In genomic region chr9:104177003-104177611, GRCh38 we compare ENCODE assay signal across 8 cellular contexts.
DNase-seq lines count a peak whose midpoint lies in the region; ATAC-seq and TF ChIP-seq lines count a peak whose summit lies in the region.

No MANE protein-coding gene starts in this region.

- TF ChIP-seq POLR2A in HCT116 (IDR thresholded peaks at IDR 0.05; ENCODE audit: borderline replicate concordance, extremely low read depth, insufficient read depth, insufficient read length), result no peak

- H3K9me2 ChIP-seq in DOHH2 (replicated peaks; ENCODE audit: control insufficient read depth, low read length) (no peaks in the 10 kb centered on the region), HCT116 (ENCODE audit: insufficient read depth) (no peaks in the 10 kb centered on the region), OCI-LY7 (ENCODE audit: insufficient read depth, low read length) (no peaks in the 10 kb centered on the region)

- H3K27me3 ChIP-seq in DOHH2 (ENCODE audit: control insufficient read depth, low read length), result no peaks in the 10 kb centered on the region
- H3K27me3 ChIP-seq in HCT116 (ENCODE audit: insufficient read depth, low read length), result no peaks in the 10 kb centered on the region; the same call in 1 of the 2 replicates

- BruUV-seq in HCT116 (replicated peaks; lab: Mats Ljungman, UMichigan) (no TSS peak), OCI-LY7 (replicated peaks; lab: Mats Ljungman, UMichigan) (no TSS peak)

- no peaks in the 10 kb centered on the region for H3K9me3 Mint-ChIP-seq in activated CD8-positive, alpha-beta memory T cell treated with anti-CD3 and anti-CD28 coated beads, Interleukin-2, amount 10 ng/mL, durations not matched to agents 7 days and 5 days (ENCODE audit: low read depth)
- no peaks in the 10 kb centered on the region for H3K9me3 Mint-ChIP-seq in activated T-helper 2 cell treated with anti-CD3 and anti-CD28 coated beads, Interferon-gamma antibody, Interleukin-2, Interleukin-4, amounts not matched to agents 10 μg/mL and 5 μg/mL and 100 μg/mL, durations not matched to agents 14 hours and 24 hours and 36 hours

- H3K79me2 ChIP-seq in DOHH2 (ENCODE audit: control insufficient read depth, low read length) (no peaks in the 10 kb centered on the region), HCT116 (ENCODE audit: insufficient read depth, low read length) (no peaks in the 10 kb centered on the region), OCI-LY7 (ENCODE audit: insufficient read depth, low read depth, low read length) (no peaks in the 10 kb centered on the region)

- no peak overlapping the region for H3K9ac ChIP-seq in HCT116 (ENCODE audit: low read length)

- no peak overlapping the region for H3K4me3 ChIP-seq in DOHH2 (ENCODE audit: low read length)
- no peak overlapping the region for H3K4me3 ChIP-seq in HCT116 (replicated peaks in 1 of 2; ENCODE audit: low read depth in 1 of 2, low read length in 2 of 2)
- no peak overlapping the region for H3K4me3 ChIP-seq in OCI-LY7 (ENCODE audit: low read depth, low read length, poor library complexity, severe bottlenecking)

- peaks cover 8% of the 10 kb centered on the region for H3K4me1 ChIP-seq in DOHH2 (ENCODE audit: control insufficient read depth, low read length)
- H3K4me1 ChIP-seq in HCT116 (ENCODE audit: control insufficient read depth in 1 of 2, insufficient read depth in 2 of 2, low read length in 2 of 2), result no peaks in the 10 kb centered on the region
- no peaks in the 10 kb centered on the region for H3K4me1 ChIP-seq in OCI-LY7 (ENCODE audit: insufficient read depth, low read length, poor library complexity, severe bottlenecking)

- H2AFZ ChIP-seq in HCT116 (ENCODE audit: low read depth, low read length, poor library complexity, severe bottlenecking), result no peak overlapping the region
- no peak overlapping the region for H2AFZ ChIP-seq in OCI-LY7 (ENCODE audit: low read length)

- no peaks in the 10 kb centered on the region for H3K27me3 Mint-ChIP-seq in activated CD8-positive, alpha-beta memory T cell treated with anti-CD3 and anti-CD28 coated beads, Interleukin-2, amount 10 ng/mL, durations not matched to agents 7 days and 5 days
- H3K27me3 Mint-ChIP-seq in activated T-helper 2 cell treated with anti-CD3 and anti-CD28 coated beads, Interferon-gamma antibody, Interleukin-2, Interleukin-4, amounts not matched to agents 10 μg/mL and 5 μg/mL and 100 μg/mL, durations not matched to agents 14 hours and 24 hours and 36 hours (ENCODE audit: low read depth), result no peaks in the 10 kb centered on the region

- no peak overlapping the region for H3K27ac Mint-ChIP-seq in activated CD8-positive, alpha-beta memory T cell treated with anti-CD3 and anti-CD28 coated beads, Interleukin-2, amount 10 ng/mL, durations not matched to agents 7 days and 5 days
- no peak overlapping the region for H3K27ac Mint-ChIP-seq in activated T-helper 2 cell treated with anti-CD3 and anti-CD28 coated beads, Interferon-gamma antibody, Interleukin-2, Interleukin-4, amounts not matched to agents 10 μg/mL and 5 μg/mL and 100 μg/mL, durations not matched to agents 14 hours and 24 hours and 36 hours

- POLR2A ChIA-PET in HCT116 (lab: Charles Lee), result no interaction called here
- POLR2A ChIA-PET in OCI-LY7 (lab: Charles Lee), result interaction anchor here (0.6 kb wide), 1 partner anchor 55 kb away, joined by 3 read pairs; no protein-coding TSS in a partner anchor

- CTCF ChIA-PET in HCT116 (lab: Charles Lee) (interaction anchor here (1.0 to 1.4 kb wide), 4 partner anchors 12 to 211 kb away, joined by 3 to 9 read pairs (median 4); no protein-coding TSS in a partner anchor), OCI-LY7 (lab: Charles Lee; ENCODE audit: unreplicated experiment) (no interaction called here)
- CTCF ChIA-PET in activated CD8-positive, alpha-beta memory T cell treated with anti-CD3 and anti-CD28 coated beads, Interleukin-2, amount 10 ng/mL, durations not matched to agents 7 days and 5 days (lab: Charles Lee), result no interaction called here

- H4K20me1 ChIP-seq in DOHH2 (ENCODE audit: control insufficient read depth, insufficient read depth, low read depth, low read length) (no peaks in the 10 kb centered on the region), HCT116 (ENCODE audit: insufficient read depth) (no peaks in the 10 kb centered on the region), OCI-LY7 (ENCODE audit: insufficient read depth, low read length) (no peaks in the 10 kb centered on the region)

- TF ChIP-seq RAD21 in HCT116 (IDR thresholded peaks at IDR 0.05; ENCODE audit: low read depth), result peak; percentile 57

- RAD21 ChIA-PET in HCT116 (lab: Charles Lee; ENCODE audit: low non-redundant PET in 1 of 2, low total read pairs in 2 of 2, uncharacterized antibody in 2 of 2, unreplicated experiment in 2 of 2), result interaction anchor here (1.1 to 1.8 kb wide), 1 partner anchor 566 kb away, joined by 3 to 4 read pairs; no protein-coding TSS in a partner anchor

- H3K4me2 ChIP-seq in DOHH2 (ENCODE audit: low read length), result no peak overlapping the region
- no peak overlapping the region for H3K4me2 ChIP-seq in HCT116 (ENCODE audit: low read length)
- H3K4me2 ChIP-seq in OCI-LY7 (ENCODE audit: low read length), result no peak overlapping the region

- H3K36me3 Mint-ChIP-seq in activated CD8-positive, alpha-beta memory T cell treated with anti-CD3 and anti-CD28 coated beads, Interleukin-2, amount 10 ng/mL, durations not matched to agents 7 days and 5 days, result no peaks in the 10 kb centered on the region
- no peaks in the 10 kb centered on the region for H3K36me3 Mint-ChIP-seq in activated T-helper 2 cell treated with anti-CD3 and anti-CD28 coated beads, Interferon-gamma antibody, Interleukin-2, Interleukin-4, amounts not matched to agents 10 μg/mL and 5 μg/mL and 100 μg/mL, durations not matched to agents 14 hours and 24 hours and 36 hours (ENCODE audit: low read depth)

- ATAC-seq in HCT116 (peak; percentile 73), HG02938 (IDR thresholded peaks at IDR 0.05; ENCODE audit: unreplicated experiment) (no peak)
- no peak for ATAC-seq in activated CD8-positive, alpha-beta memory T cell treated with anti-CD3 and anti-CD28 coated beads, Interleukin-2, amount 10 ng/mL, durations not matched to agents 7 days and 5 days

- no peaks in the 10 kb centered on the region for H3K36me3 ChIP-seq in DOHH2 (ENCODE audit: control insufficient read depth, low read length)
- no peaks in the 10 kb centered on the region for H3K36me3 ChIP-seq in HCT116 (ENCODE audit: control insufficient read depth in 1 of 2, insufficient read depth in 2 of 2, low read length in 2 of 2)
- no peaks in the 10 kb centered on the region for H3K36me3 ChIP-seq in OCI-LY7 (ENCODE audit: insufficient read depth, low read length)

- TF ChIP-seq CTCF in DOHH2 (IDR thresholded peaks at IDR 0.05; ENCODE audit: low read depth, low read length, poor library complexity, severe bottlenecking), result peak; percentile 57
- TF ChIP-seq CTCF in HCT116 (IDR thresholded peaks at IDR 0.05 in 2 of 3, conservative IDR thresholded peaks at IDR 0.05 in 1 of 3; ENCODE audit: borderline replicate concordance in 1 of 3, insufficient read depth in 1 of 3, low read depth in 2 of 3, low read length in 2 of 3), result peak; percentile 35 to 66 (median 47); a peak in 5 of 6 replicates
- peak; percentile 81 for TF ChIP-seq CTCF in OCI-LY7 (conservative IDR thresholded peaks at IDR 0.05; ENCODE audit: low read length)

- H3K9me3 ChIP-seq in DOHH2 (ENCODE audit: control insufficient read depth, insufficient read depth, low read length), result no peaks in the 10 kb centered on the region
- no peaks in the 10 kb centered on the region for H3K9me3 ChIP-seq in HCT116 (ENCODE audit: control insufficient read depth in 1 of 2, insufficient read depth in 1 of 2, low read depth in 1 of 2, low read length in 2 of 2)
- H3K9me3 ChIP-seq in OCI-LY7 (ENCODE audit: low read length), result no peaks in the 10 kb centered on the region

- no peak overlapping the region for H3K4me3 Mint-ChIP-seq in activated CD8-positive, alpha-beta memory T cell treated with anti-CD3 and anti-CD28 coated beads, Interleukin-2, amount 10 ng/mL, durations not matched to agents 7 days and 5 days
- H3K4me3 Mint-ChIP-seq in activated T-helper 2 cell treated with anti-CD3 and anti-CD28 coated beads, Interferon-gamma antibody, Interleukin-2, Interleukin-4, amounts not matched to agents 10 μg/mL and 5 μg/mL and 100 μg/mL, durations not matched to agents 14 hours and 24 hours and 36 hours (ENCODE audit: low read depth), result no peak overlapping the region

- intact Hi-C loops in HCT116 (cut with micrococcal nuclease) (loop anchor here (1.0 to 5.0 kb wide), 3 partner anchors 210 to 566 kb away; no protein-coding TSS in a partner anchor), OCI-LY7 (cut with micrococcal nuclease; ENCODE audit: unreplicated experiment) (loop anchor here (2.0 to 5.0 kb wide), 3 partner anchors 210 to 566 kb away; no protein-coding TSS in a partner anchor)
- intact Hi-C loops in activated T-helper 2 cell treated with anti-CD3 and anti-CD28 coated beads, Interferon-gamma antibody, Interleukin-2, Interleukin-4, amounts not matched to agents 10 μg/mL and 5 μg/mL and 100 μg/mL, durations not matched to agents 14 hours and 24 hours and 36 hours (cut with micrococcal nuclease), result no loop called here

- DNase-seq in HCT116 (ENCODE audit: low read depth, low spot score), result peak; percentile 15
- peak; percentile 23 for DNase-seq in OCI-LY7 (ENCODE audit: low spot score)
- peak; percentile 15 for DNase-seq in iPS-NIHi7 (ENCODE audit: extremely low spot score)
- no peak for DNase-seq in activated naive CD4-positive, alpha-beta T cell treated with Interleukin-2 at 50 U/mL for 16 hours
- DNase-seq in activated CD8-positive, alpha-beta memory T cell treated with anti-CD3 and anti-CD28 coated beads, Interleukin-2, amount 10 ng/mL, durations not matched to agents 7 days and 5 days, result no peak
- no peak for DNase-seq in activated T-helper 2 cell treated with anti-CD3 and anti-CD28 coated beads, Interferon-gamma antibody, Interleukin-2, Interleukin-4, amounts not matched to agents 10 μg/mL and 5 μg/mL and 100 μg/mL, durations not matched to agents 14 hours and 24 hours and 36 hours (ENCODE audit: low spot score)

- no peaks in the 10 kb centered on the region for H3F3A ChIP-seq in DOHH2 (ENCODE audit: control insufficient read depth, insufficient read depth)

- H3K27ac ChIP-seq in DOHH2 (ENCODE audit: low read depth, low read length), result no peak overlapping the region
- no peak overlapping the region for H3K27ac ChIP-seq in HCT116 (ENCODE audit: low read depth, low read length)
- no peak overlapping the region for H3K27ac ChIP-seq in OCI-LY7 (ENCODE audit: low read depth, low read length, poor library complexity, severe bottlenecking)

- no peaks in the 10 kb centered on the region for H3K4me1 Mint-ChIP-seq in activated CD8-positive, alpha-beta memory T cell treated with anti-CD3 and anti-CD28 coated beads, Interleukin-2, amount 10 ng/mL, durations not matched to agents 7 days and 5 days
- no peaks in the 10 kb centered on the region for H3K4me1 Mint-ChIP-seq in activated T-helper 2 cell treated with anti-CD3 and anti-CD28 coated beads, Interferon-gamma antibody, Interleukin-2, Interleukin-4, amounts not matched to agents 10 μg/mL and 5 μg/mL and 100 μg/mL, durations not matched to agents 14 hours and 24 hours and 36 hours (ENCODE audit: low read depth)

TF ChIP-seq in HCT116, 20 proteins besides CTCF, POLR2A, EP300 and RAD21 (continues in another document):
- no peak for TF ChIP-seq SP1 (IDR thresholded peaks at IDR 0.05; ENCODE audit: low read depth)
- TF ChIP-seq CEBPB (IDR thresholded peaks at IDR 0.05; ENCODE audit: low read depth), result no peak

Comparison
In these comparisons a context has a peak if more than half of its experiments do, and no peak if none do; other contexts are left out.
1. DNase-seq: peak in HCT116 (single experiment), OCI-LY7 (single experiment) and iPS-NIHi7 (single experiment); none in activated naive CD4-positive, alpha-beta T cell treated with Interleukin-2 at 50 U/mL for 16 hours (single experiment), activated CD8-positive, alpha-beta memory T cell treated with anti-CD3 and anti-CD28 coated beads, Interleukin-2, amount 10 ng/mL, durations not matched to agents 7 days and 5 days (single experiment) and activated T-helper 2 cell treated with anti-CD3 and anti-CD28 coated beads, Interferon-gamma antibody, Interleukin-2, Interleukin-4, amounts not matched to agents 10 μg/mL and 5 μg/mL and 100 μg/mL, durations not matched to agents 14 hours and 24 hours and 36 hours (single experiment).
2. Peak in every context shown above with its lines, with median percentiles within 50 percentile points of each other: CTCF ChIP-seq.